Comparison of ENCODE assay signal across 8 cellular contexts in genomic region chr3:40452876-40453730, GRCh38. TPM values are rescaled to one million over a fixed set of nuclear protein-coding genes. Genes with fewer than 3 reads are reported as not detected.
A peak's percentile ranks its signal among the peaks of the same experiment; 100 is the strongest.
DNase-seq lines count a peak whose midpoint lies in the region; ATAC-seq and TF ChIP-seq lines count a peak whose summit lies in the region.

No MANE protein-coding gene starts in this region.

- TF ChIP-seq CTCF in progenitor cell of endocrine pancreas (IDR thresholded peaks at IDR 0.05; ENCODE audit: unreplicated experiment), result no peak

- peak; percentile 90 for ATAC-seq in GM18499 (IDR thresholded peaks at IDR 0.05; ENCODE audit: insufficient read depth, unreplicated experiment)
- peak; percentile 95 for ATAC-seq in HG02938 (IDR thresholded peaks at IDR 0.05; ENCODE audit: unreplicated experiment)
- ATAC-seq in T-helper 17 cell, result peak; percentile 92
- ATAC-seq in left ventricle myocardium superior, result peak; percentile 96

- no peaks in the 10 kb centered on the region for H3K9me3 Mint-ChIP-seq in progenitor cell of endocrine pancreas (ENCODE audit: low read depth)

- H3K4me1 Mint-ChIP-seq in T-helper 17 cell (peaks cover 26% of the 10 kb centered on the region), progenitor cell of endocrine pancreas (ENCODE audit: low read depth) (peaks cover 19% of the 10 kb centered on the region)

- H3K36me3 Mint-ChIP-seq in T-helper 17 cell (ENCODE audit: low read depth) (peaks cover 8% of the 10 kb centered on the region), progenitor cell of endocrine pancreas (ENCODE audit: insufficient read depth) (peaks cover 2% of the 10 kb centered on the region)

- H3K27ac Mint-ChIP-seq in T-helper 17 cell, result peak overlapping the region; percentile 97
- H3K27ac Mint-ChIP-seq in progenitor cell of endocrine pancreas, result peak overlapping the region; percentile 98

- DNase-seq in NCI-H1694 treated with DMSO at 0.1 percent for 48 hours (lab: John Stamatoyannopoulos, UW) (peak; percentile 89), T-helper 17 cell (peak; percentile 88 to 94 (median 91)), anterior cingulate cortex (lab: John Stamatoyannopoulos, UW) (peak; percentile 84 to 99 (median 96)), left ventricle myocardium superior (peak; percentile 98), progenitor cell of endocrine pancreas (ENCODE audit: low spot score, unreplicated experiment) (peak; percentile 90), ureter (ENCODE audit: low spot score) (peak; percentile 98)

- peak overlapping the region; percentile 94 for H3K4me3 Mint-ChIP-seq in T-helper 17 cell
- peak overlapping the region; percentile 87 for H3K4me3 Mint-ChIP-seq in progenitor cell of endocrine pancreas (ENCODE audit: low read depth)

- H3K27me3 Mint-ChIP-seq in T-helper 17 cell (no peaks in the 10 kb centered on the region), progenitor cell of endocrine pancreas (no peaks in the 10 kb centered on the region)

- intact Hi-C loops in left ventricle myocardium superior (cut with micrococcal nuclease), result no loop called here

- H3K9me3 ChIP-seq in T-helper 17 cell (ENCODE audit: control insufficient read depth, low read length, poor library complexity, severe bottlenecking), result no peaks in the 10 kb centered on the region

RNA-seq across cellular contexts. Expression of gene RPL14, which starts 4.0 kb away (rescaled TPM):
- total RNA-seq in T-helper 17 cell (1,000 to 10,000 TPM; 2,732 to 3,433 TPM), left ventricle myocardium superior (1,099 TPM), progenitor cell of endocrine pancreas (1,767 and 1,811 TPM in 2 replicates), ureter (2,169 TPM)

RNA-seq across cellular contexts. Expression of gene ZNF619, which starts 23.8 kb away (rescaled TPM):
- total RNA-seq in T-helper 17 cell (1 to 10 TPM; 5.0 to 8.4 TPM), left ventricle myocardium superior (4.3 TPM), progenitor cell of endocrine pancreas (7.3 and 7.8 TPM in 2 replicates), ureter (10.6 TPM)

RNA-seq across cellular contexts. Expression of gene ZNF620, which starts 52.7 kb away (rescaled TPM):
- total RNA-seq in T-helper 17 cell (1 to 10 TPM in 1 of 2 donors, under 1 TPM in 1; 0.94 to 2.5 TPM), left ventricle myocardium superior (1.7 TPM), progenitor cell of endocrine pancreas (23.0 and 26.2 TPM in 2 replicates), ureter (5.4 TPM)

Comparison
In these comparisons a context has a peak if more than half of its experiments do, and no peak if none do; other contexts are left out.
1. Peak in every context shown above with its lines: DNase-seq and ATAC-seq.